In the genomic region with DNA sequence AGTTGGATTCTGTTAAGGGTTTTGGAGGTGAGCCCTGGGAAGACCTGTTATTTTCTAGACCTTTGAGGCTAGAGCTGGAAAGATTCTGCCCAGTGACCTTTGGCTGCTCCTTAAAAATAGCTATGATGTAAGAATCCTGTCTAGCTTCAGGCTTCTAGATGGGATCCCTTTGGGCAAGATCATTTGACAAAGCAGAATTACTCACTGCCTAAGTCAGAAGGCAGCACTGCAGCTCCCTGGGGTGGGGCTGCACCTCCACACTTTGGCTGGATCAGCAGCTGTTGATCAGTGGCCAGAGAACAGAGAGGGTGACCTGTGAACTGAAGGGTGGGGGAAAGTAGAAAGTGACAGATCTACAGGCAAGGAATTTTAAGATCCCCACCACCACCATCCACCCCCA, we compare ENCODE assay signal across 8 cellular contexts.
A peak's percentile ranks its signal among the peaks of the same experiment; 100 is the strongest.
DNase-seq lines count a peak whose midpoint lies in the region; ATAC-seq and TF ChIP-seq lines count a peak whose summit lies in the region.

No MANE protein-coding gene starts in this region.

- H3K4me1 ChIP-seq in gastrocnemius medialis, result peaks cover 32 to 35% of the 10 kb centered on the region in 2 donors
- H3K4me1 ChIP-seq in effector memory CD4-positive, alpha-beta T cell (ENCODE audit: control insufficient read depth, insufficient read depth, low read length, poor library complexity, severe bottlenecking), result no peaks in the 10 kb centered on the region

- H3K36me3 Mint-ChIP-seq in activated naive CD4-positive, alpha-beta T cell treated with anti-CD3 and anti-CD28 coated beads, Interleukin-2, amount 50 U/mL, for 72 hours, result no peaks in the 10 kb centered on the region

- no peaks in the 10 kb centered on the region for H3K27me3 ChIP-seq in gastrocnemius medialis
- H3K27me3 ChIP-seq in effector memory CD4-positive, alpha-beta T cell (replicated peaks; ENCODE audit: control insufficient read depth, insufficient read depth, low read length, poor library complexity, severe bottlenecking), result no peaks in the 10 kb centered on the region

- in situ Hi-C loops in gastrocnemius medialis (cut with MboI; ENCODE audit: low sequenced_read_pairs in 4 of 4), result no loop called here

- intact Hi-C loops in gastrocnemius medialis (cut with DNase I; ENCODE audit: low total_unique reads), result loop anchor here (2.0 kb wide), 2 partner anchors 28 to 104 kb away; a partner anchor contains a TSS

- peak in 1 of 2 donors; percentile 16 for TF ChIP-seq POLR2A in gastrocnemius medialis (IDR thresholded peaks at IDR 0.05)

- peak overlapping the region in 1 of 2 donors; percentile 20 for H3K27ac Mint-ChIP-seq in activated naive CD4-positive, alpha-beta T cell treated with anti-CD3 and anti-CD28 coated beads, Interleukin-2, amount 50 U/mL, for 72 hours

- H3K36me3 ChIP-seq in gastrocnemius medialis, result no peaks in the 10 kb centered on the region
- H3K36me3 ChIP-seq in effector memory CD4-positive, alpha-beta T cell (ENCODE audit: control insufficient read depth, insufficient read depth, low read length), result no peaks in the 10 kb centered on the region

- no peaks in the 10 kb centered on the region for H3K9me3 Mint-ChIP-seq in activated naive CD4-positive, alpha-beta T cell treated with anti-CD3 and anti-CD28 coated beads, Interleukin-2, amount 50 U/mL, for 72 hours

- TF ChIP-seq CTCF in VCaP (conservative IDR thresholded peaks at IDR 0.05), result no peak
- TF ChIP-seq CTCF in gastrocnemius medialis (IDR thresholded peaks at IDR 0.05 in 4 of 5, conservative IDR thresholded peaks at IDR 0.05 in 1 of 5), result no peak

- H3K4me3 ChIP-seq in gastrocnemius medialis, result no peak overlapping the region
- H3K4me3 ChIP-seq in effector memory CD4-positive, alpha-beta T cell (ENCODE audit: insufficient read depth, low read depth, low read length, poor library complexity, severe bottlenecking), result no peak overlapping the region

- DNase-seq in GM03348 (ENCODE audit: low spot score) (peak; percentile 91), glomerular visceral epithelial cell (ENCODE audit: extremely low spot score) (peak; percentile 74), gastrocnemius medialis (peak; percentile 43 to 76), NCI-H2227 (lab: John Stamatoyannopoulos, UW; ENCODE audit: unreplicated experiment) (no peak)
- DNase-seq in activated naive CD4-positive, alpha-beta T cell treated with anti-CD3 and anti-CD28 coated beads, Interleukin-2, amount 50 U/mL, for 72 hours (ENCODE audit: low spot score in 2 of 2), result no peak
- no peak for DNase-seq in effector memory CD4-positive, alpha-beta T cell

- no peaks in the 10 kb centered on the region for H3K9me3 ChIP-seq in gastrocnemius medialis
- no peaks in the 10 kb centered on the region for H3K9me3 ChIP-seq in effector memory CD4-positive, alpha-beta T cell (ENCODE audit: control insufficient read depth, low read length)

- H3K27ac ChIP-seq in VCaP, result 0 out of 2 replicates have a peak overlapping the region, but pooled peaks have one; percentile 11
- peak overlapping the region; percentile 79 to 83 (median 82) for H3K27ac ChIP-seq in gastrocnemius medialis
- H3K27ac ChIP-seq in effector memory CD4-positive, alpha-beta T cell (ENCODE audit: insufficient read depth, low read length, poor library complexity, severe bottlenecking), result no peak overlapping the region

- ATAC-seq in gastrocnemius medialis (peak; percentile 89 to 90), HG02884 (IDR thresholded peaks at IDR 0.05; ENCODE audit: unreplicated experiment) (no peak)
- no peak for ATAC-seq in activated naive CD4-positive, alpha-beta T cell treated with anti-CD3 and anti-CD28 coated beads, Interleukin-2, amount 50 U/mL, for 72 hours

Comparison
In these comparisons a context has a peak if more than half of its experiments do, and no peak if none do; other contexts are left out.
1. DNase-seq: peak in GM03348 (single experiment), glomerular visceral epithelial cell (single experiment) and gastrocnemius medialis (2 of 2); none in activated naive CD4-positive, alpha-beta T cell treated with anti-CD3 and anti-CD28 coated beads, Interleukin-2, amount 50 U/mL, for 72 hours (0 of 2), NCI-H2227 (single experiment) and effector memory CD4-positive, alpha-beta T cell (0 of 3).
2. ATAC-seq: peak in gastrocnemius medialis (2 of 2); none in HG02884 (single experiment) and activated naive CD4-positive, alpha-beta T cell treated with anti-CD3 and anti-CD28 coated beads, Interleukin-2, amount 50 U/mL, for 72 hours (0 of 2).